19 cellular contexts compared by ENCODE assay signal in the genomic region with DNA sequence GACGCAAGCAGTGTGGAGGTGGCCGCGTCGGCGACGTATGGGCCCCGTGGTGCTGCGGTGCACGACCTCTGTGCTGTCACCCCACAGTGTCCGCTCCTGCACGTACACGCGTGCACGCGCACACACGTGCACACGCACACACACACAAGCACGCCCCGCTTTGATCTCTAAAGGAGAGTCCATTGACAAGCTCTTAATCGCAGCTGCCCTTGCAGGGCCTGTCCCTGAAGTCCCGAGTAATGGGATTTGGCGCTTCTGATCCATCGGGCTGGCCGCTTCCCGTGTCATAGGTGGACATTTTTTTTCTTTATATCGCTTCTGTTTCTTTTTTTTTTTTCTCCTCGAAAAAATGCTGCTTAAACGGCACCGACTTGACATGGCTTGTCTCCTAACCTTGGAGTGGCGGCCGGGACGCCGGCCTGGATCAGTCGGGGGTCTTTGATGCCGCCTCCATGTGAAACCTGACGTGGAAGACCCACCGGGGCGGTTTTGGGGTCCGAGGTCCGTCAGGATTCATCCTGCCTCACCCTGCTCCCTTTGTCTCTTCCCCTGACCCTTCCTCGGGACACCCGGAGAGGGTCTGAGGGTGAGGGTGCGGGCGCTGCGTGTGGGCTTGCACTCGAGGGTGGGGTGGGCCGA.
"Had no signal": no experiment of that assay in that cellular context is flagged by ENCODE, and none has a peak within 500 bp of the region (broad histone marks: within the 10 kb centered on the region; RNA-seq: fewer than 3 reads in every experiment).

No MANE protein-coding gene starts in this region.

- H3K4me1 ChIP-seq: colonic mucosa, foreskin keratinocyte had no signal

- DNase-seq: colonic mucosa; dermis blood vessel endothelial cell; effector CD4-positive, alpha-beta T cell; erythroblast; foreskin keratinocyte; head of caudate nucleus; left colon; left ventricle myocardium superior; mesenchymal stem cell; small intestine; stimulated activated CD4-positive, alpha-beta T cell treated with anti-CD3 and anti-CD28 coated beads, Interleukin-12 subunit alpha, Interleukin-12 subunit beta, amount 100 ng/mL, for 4 hours; stimulated activated naive CD8-positive, alpha-beta T cell treated with anti-CD3 and anti-CD28 coated beads, Interleukin-15, Interleukin-2, amounts not matched to agents 100 U/mL and 50 U/mL, for 24 hours; tibial artery had no signal

- H3K4me2 ChIP-seq: hepatocyte had no signal

- H3K27ac ChIP-seq: colonic mucosa, foreskin keratinocyte, hepatocyte, neutrophil, right atrium auricular region, suprapubic skin, tibial artery had no signal

- H3K79me2 ChIP-seq: hepatocyte had no signal

- FAIRE-seq: endothelial cell of umbilical vein, small intestine had no signal

- H3K4me3 ChIP-seq: colonic mucosa, hepatocyte, lung, right atrium auricular region, suprapubic skin, tibial artery had no signal

- H2AFZ ChIP-seq: hepatocyte had no signal

- H3K27me3 ChIP-seq: colonic mucosa, hepatocyte, right atrium auricular region, suprapubic skin had no signal

- H3K36me3 ChIP-seq: colonic mucosa, neutrophil, right atrium auricular region, suprapubic skin, tibial artery had no signal

- H3K9me3 ChIP-seq: colonic mucosa, neutrophil, right atrium auricular region, suprapubic skin, tibial artery had no signal
